Comparison of ENCODE assay signal across 16 cellular contexts in genomic region chr5:108661030-108661429, GRCh38.
DNase-seq lines count a peak whose midpoint lies in the region; ATAC-seq lines count a peak whose summit lies in the region.
"Had no signal": no experiment of that assay in that cellular context is flagged by ENCODE, and none has a peak within 500 bp of the region (broad histone marks: within the 10 kb centered on the region; RNA-seq: fewer than 3 reads in every experiment).

No MANE protein-coding gene starts in this region.

- no peaks in the 10 kb centered on the region for H3K36me3 ChIP-seq in neuron (ENCODE audit: insufficient read depth, low read length)

- DNase-seq in COLO829 (ENCODE audit: low spot score) (peak; percentile 51), RPMI7951 (ENCODE audit: low read depth) (peak; percentile 28), foreskin melanocyte (peak; percentile 31), retina (no peak), NCI-H526 treated with DMSO at 0.1 percent for 48 hours (lab: John Stamatoyannopoulos, UW) (no peak), NCI-H2171 treated with DMSO at 0.1 percent for 48 hours (lab: John Stamatoyannopoulos, UW) (no peak)
- DNase-seq: COR-L47, H7, NCI-H1417 treated with DMSO at 0.1 percent for 48 hours, NCI-H2029, NCI-H2171, NCI-H510A, SHP77 treated with DMSO at 0.1 percent for 48 hours had no signal

- H3K9me3 ChIP-seq in neuron (ENCODE audit: low read length) = peaks cover 1% of the 10 kb centered on the region

- H2AFZ ChIP-seq in neuron (ENCODE audit: low read depth, low read length) = no peak overlapping the region

- H3K4me3 ChIP-seq in neuron (ENCODE audit: low read length) = peak overlapping the region; percentile 5

- no peak for ATAC-seq in GM21529 (IDR thresholded peaks at IDR 0.05; ENCODE audit: unreplicated experiment)
- ATAC-seq: SK-N-SH treated with all-trans-retinoic acid at 6 μM for 48 hours had no signal

- peaks cover 31% of the 10 kb centered on the region for H3K4me1 ChIP-seq in neuron (ENCODE audit: insufficient read depth, low read length)

- H3K27me3 ChIP-seq in neuron (ENCODE audit: insufficient read depth, low read length) = no peaks in the 10 kb centered on the region

Comparison
In these comparisons a context has a peak if more than half of its experiments do, and no peak if none do; other contexts are left out.
1. DNase-seq: peak in COLO829 (single experiment), RPMI7951 (single experiment) and foreskin melanocyte (single experiment); none in retina (single experiment), NCI-H526 treated with DMSO at 0.1 percent for 48 hours (single experiment) and NCI-H2171 treated with DMSO at 0.1 percent for 48 hours (single experiment).